Comparison of ENCODE assay signal across 20 cellular contexts in genomic region chr2:62826141-62826540, GRCh38.
DNase-seq lines count a peak whose midpoint lies in the region; ATAC-seq, FAIRE-seq and TF ChIP-seq lines count a peak whose summit lies in the region.
"Had no signal": no experiment of that assay in that cellular context is flagged by ENCODE, and none has a peak within 500 bp of the region (broad histone marks: within the 10 kb centered on the region; RNA-seq: fewer than 3 reads in every experiment).

No MANE protein-coding gene starts in this region.

- ATAC-seq in A549 (peak in 1 of 2 experiments; percentile 23; a peak in 1 of 6 replicates), HG02759 (IDR thresholded peaks at IDR 0.05; ENCODE audit: unreplicated experiment) (no peak), HG02840 (IDR thresholded peaks at IDR 0.05; ENCODE audit: low FRiP score, unreplicated experiment) (no peak), GM18907 (IDR thresholded peaks at IDR 0.05; ENCODE audit: unreplicated experiment) (no peak)
- ATAC-seq: HCT116; stimulated activated memory B cell treated with anti-CD40 and anti-IgM and Interleukin-4, amounts not matched to agents 10 μg/mL and 1 μg/mL and 100 μg/mL, for 72 hours had no signal

- 0 out of 3 replicates have a peak overlapping the region, but pooled peaks have one; percentile 6 for H3K4me2 ChIP-seq in A549

- no peak overlapping the region for H3K4me3 ChIP-seq in A549
- H3K4me3 ChIP-seq: upper lobe of left lung had no signal

- no peak for FAIRE-seq in A549 (lab: Jason Lieb, UNC)
- peak; percentile 9 for FAIRE-seq in HTR-8/SVneo (lab: Jason Lieb, UNC)
- FAIRE-seq: small intestine had no signal

- peaks cover 21% of the 10 kb centered on the region for H3K4me1 Mint-ChIP-seq in mesothelial cell of epicardium
- H3K4me1 Mint-ChIP-seq: activated naive CD4-positive, alpha-beta T cell treated with anti-CD3 and anti-CD28 coated beads, Interleukin-2, amount 10 ng/mL, durations not matched to agents 7 days and 5 days; stimulated activated memory B cell treated with anti-CD40 and anti-IgM and Interleukin-4, amounts not matched to agents 10 μg/mL and 1 μg/mL and 100 μg/mL, for 72 hours had no signal

- POLR2A ChIA-PET in A549 (lab: Yijun Ruan, JAX): no interaction called here

- no peak for TF ChIP-seq EP300 in A549 (IDR thresholded peaks at IDR 0.05)

- WGBS in A549 (ENCODE audit: missing lambda C conversion rate): 65% methylated on average over 3 of the region's 3 CpGs

- TF ChIP-seq RAD21 in A549 (conservative IDR thresholded peaks at IDR 0.05 in 1 of 2, IDR thresholded peaks at IDR 0.05 in 1 of 2): no peak

- peaks cover 7% of the 10 kb centered on the region for H3K9me3 Mint-ChIP-seq in mesothelial cell of epicardium
- H3K9me3 Mint-ChIP-seq: activated naive CD4-positive, alpha-beta T cell treated with anti-CD3 and anti-CD28 coated beads, Interleukin-2, amount 10 ng/mL, durations not matched to agents 7 days and 5 days had no signal

- CTCF ChIA-PET in A549 (lab: Yijun Ruan, JAX): no interaction called here

- H3K9me3 ChIP-seq in A549: no peaks in the 10 kb centered on the region
- H3K9me3 ChIP-seq: upper lobe of left lung had no signal

- no peak for TF ChIP-seq POLR2A in A549 (IDR thresholded peaks at IDR 0.05; ENCODE audit: low read length)

- DNase-seq in A549 (ENCODE audit: low read depth in 1 of 2, low spot score in 1 of 2) (no peak), HTR-8/SVneo (ENCODE audit: insufficient read length, low spot score) (peak; percentile 23), dedifferentiated amniotic fluid mesenchymal stem cell (ENCODE audit: extremely low spot score) (peak; percentile 60), mesothelial cell of epicardium (ENCODE audit: low spot score in 2 of 2, unreplicated experiment in 2 of 2) (no peak), DMS153 treated with DMSO at 0.1 percent for 48 hours (lab: John Stamatoyannopoulos, UW; ENCODE audit: unreplicated experiment) (no peak)
- DNase-seq: activated CD4-positive, alpha-beta T cell treated with anti-CD3 and anti-CD28 coated beads for 4 hours; activated CD8-positive, alpha-beta memory T cell treated with anti-CD3 and anti-CD28 coated beads, Interleukin-2, amount 50 U/mL, for 48 hours; activated naive CD4-positive, alpha-beta T cell treated with anti-CD3 and anti-CD28 coated beads, Interleukin-2, amount 10 ng/mL, durations not matched to agents 7 days and 5 days; endodermal cell; GDM1; islet precursor cell; NCI-H1436 treated with DMSO at 0.1 percent for 48 hours; NCI-H2227 treated with DMSO at 0.1 percent for 48 hours; small intestine; upper lobe of left lung had no signal

- no peaks in the 10 kb centered on the region for H3K27me3 Mint-ChIP-seq in mesothelial cell of epicardium (ENCODE audit: low read depth)
- H3K27me3 Mint-ChIP-seq: activated naive CD4-positive, alpha-beta T cell treated with anti-CD3 and anti-CD28 coated beads, Interleukin-2, amount 10 ng/mL, durations not matched to agents 7 days and 5 days; stimulated activated memory B cell treated with anti-CD40 and anti-IgM and Interleukin-4, amounts not matched to agents 10 μg/mL and 1 μg/mL and 100 μg/mL, for 72 hours had no signal

- H3K36me3 Mint-ChIP-seq in mesothelial cell of epicardium: peaks cover 24% of the 10 kb centered on the region

- H3K4me3 Mint-ChIP-seq in mesothelial cell of epicardium: no peak overlapping the region
- H3K4me3 Mint-ChIP-seq: activated naive CD4-positive, alpha-beta T cell treated with anti-CD3 and anti-CD28 coated beads, Interleukin-2, amount 10 ng/mL, durations not matched to agents 7 days and 5 days; endodermal cell; stimulated activated memory B cell treated with anti-CD40 and anti-IgM and Interleukin-4, amounts not matched to agents 10 μg/mL and 1 μg/mL and 100 μg/mL, for 72 hours had no signal

- H3K27ac ChIP-seq in A549: no peak overlapping the region
- H3K27ac ChIP-seq: upper lobe of left lung had no signal

- peak overlapping the region; percentile 33 for H3K27ac Mint-ChIP-seq in mesothelial cell of epicardium
- H3K27ac Mint-ChIP-seq: activated naive CD4-positive, alpha-beta T cell treated with anti-CD3 and anti-CD28 coated beads, Interleukin-2, amount 10 ng/mL, durations not matched to agents 7 days and 5 days; endodermal cell; stimulated activated memory B cell treated with anti-CD40 and anti-IgM and Interleukin-4, amounts not matched to agents 10 μg/mL and 1 μg/mL and 100 μg/mL, for 72 hours had no signal

- TF ChIP-seq CTCF in A549 (IDR thresholded peaks at IDR 0.05) (no peak), mesothelial cell of epicardium (IDR thresholded peaks at IDR 0.05; ENCODE audit: unreplicated experiment) (no peak)

- peaks cover 49% of the 10 kb centered on the region for H3K4me1 ChIP-seq in A549

TF ChIP-seq in A549, 52 proteins besides CTCF, POLR2A, EP300 and RAD21:
- no peak for TF ChIP-seq TFCP2L1 (CRISPR knock-in tag; IDR thresholded peaks at IDR 0.05)
- no peak for TF ChIP-seq BHLHE40 (IDR thresholded peaks at IDR 0.05; ENCODE audit: low read depth, low read length)
- no peak for TF ChIP-seq EHF (CRISPR knock-in tag; IDR thresholded peaks at IDR 0.05)
- no peak for TF ChIP-seq NR3C1 (IDR thresholded peaks at IDR 0.05)
- no peak for TF ChIP-seq CBX8 (IDR thresholded peaks at IDR 0.05)
- no peak for TF ChIP-seq FOSL2 (IDR thresholded peaks at IDR 0.05)
- no peak for TF ChIP-seq FOSL2 (CRISPR knock-in tag; IDR thresholded peaks at IDR 0.05)

Comparison
In these comparisons a context has a peak if more than half of its experiments do, and no peak if none do; other contexts are left out.
1. DNase-seq: peak in HTR-8/SVneo (single experiment) and dedifferentiated amniotic fluid mesenchymal stem cell (single experiment); none in A549 (0 of 2), mesothelial cell of epicardium (0 of 2) and DMS153 treated with DMSO at 0.1 percent for 48 hours (single experiment).